In the genomic region with DNA sequence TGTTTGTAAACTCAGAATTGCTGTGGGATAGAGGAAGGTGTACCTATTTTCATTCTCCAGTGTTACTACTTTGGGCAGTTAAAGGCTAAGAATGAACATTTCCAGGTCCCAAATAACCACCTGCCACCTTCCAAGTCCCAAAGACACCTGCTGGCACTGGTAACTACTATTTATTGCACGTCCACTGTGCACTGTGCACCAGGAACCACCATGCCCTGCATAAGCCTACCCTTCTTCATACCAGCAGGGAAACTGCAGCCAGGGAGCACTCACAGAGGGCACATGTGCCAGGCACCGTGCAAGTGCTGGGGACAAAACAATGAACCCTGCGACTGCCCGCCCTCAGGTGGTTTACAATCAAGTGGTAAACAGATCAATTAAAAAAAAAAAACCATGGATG, we compare ENCODE assay signal across 10 cellular contexts. TPM values are rescaled to one million over a fixed set of nuclear protein-coding genes. Genes with fewer than 3 reads are reported as not detected.
A peak's percentile ranks its signal among the peaks of the same experiment; 100 is the strongest.
DNase-seq lines count a peak whose midpoint lies in the region; ATAC-seq and TF ChIP-seq lines count a peak whose summit lies in the region.
"Had no signal": no experiment of that assay in that cellular context is flagged by ENCODE, and none has a peak within 500 bp of the region (broad histone marks: within the 10 kb centered on the region; RNA-seq: fewer than 3 reads in every experiment).

No MANE protein-coding gene starts in this region.

- H3K9me3 ChIP-seq in right atrium auricular region (no peaks in the 10 kb centered on the region), right lobe of liver (no peaks in the 10 kb centered on the region)
- H3K9me3 ChIP-seq: ovary had no signal

- H3K27ac Mint-ChIP-seq in activated T-helper 1 cell treated with anti-CD3 and anti-CD28 coated beads, Interleukin-12 subunit alpha, Interleukin-12 subunit beta, Interleukin-2, Interleukin-4 antibody, amounts not matched to agents 30 ng/mL and 10 ng/mL and 1 ng/mL, durations not matched to agents 14 hours and 24 hours and 36 hours = peak overlapping the region; percentile 11

- no peak overlapping the region for H3K4me3 Mint-ChIP-seq in activated T-helper 1 cell treated with anti-CD3 and anti-CD28 coated beads, Interleukin-12 subunit alpha, Interleukin-12 subunit beta, Interleukin-2, Interleukin-4 antibody, amounts not matched to agents 30 ng/mL and 10 ng/mL and 1 ng/mL, durations not matched to agents 14 hours and 24 hours and 36 hours

- 52% methylated on average over 3 of the region's 4 CpGs for WGBS in right lobe of liver (ENCODE audit: insufficient coverage, low coverage, low lambda C conversion rate, missing lambda C conversion rate)

- H3K36me3 Mint-ChIP-seq in activated T-helper 1 cell treated with anti-CD3 and anti-CD28 coated beads, Interleukin-12 subunit alpha, Interleukin-12 subunit beta, Interleukin-2, Interleukin-4 antibody, amounts not matched to agents 30 ng/mL and 10 ng/mL and 1 ng/mL, durations not matched to agents 14 hours and 24 hours and 36 hours (ENCODE audit: low read depth) = peaks cover 16% of the 10 kb centered on the region

- no peaks in the 10 kb centered on the region for H3K27me3 ChIP-seq in right atrium auricular region
- H3K27me3 ChIP-seq in right lobe of liver = no peaks in the 10 kb centered on the region
- H3K27me3 ChIP-seq: ovary had no signal

- H3K36me3 ChIP-seq in right atrium auricular region = no peaks in the 10 kb centered on the region
- H3K36me3 ChIP-seq in right lobe of liver = no peaks in the 10 kb centered on the region
- H3K36me3 ChIP-seq: ovary had no signal

- TF ChIP-seq CTCF in right atrium auricular region (IDR thresholded peaks at IDR 0.05) (no peak), right lobe of liver (IDR thresholded peaks at IDR 0.05) (no peak)

- intact Hi-C loops in Right ventricle myocardium inferior (cut with DNase I) (loop anchor here (5.0 kb wide), 1 partner anchor 33 kb away; no protein-coding TSS in a partner anchor), right lobe of liver (cut with DNase I) (no loop called here)
- intact Hi-C loops in activated T-helper 1 cell treated with anti-CD3 and anti-CD28 coated beads, Interleukin-12 subunit alpha, Interleukin-12 subunit beta, Interleukin-2, Interleukin-4 antibody, amounts not matched to agents 30 ng/mL and 10 ng/mL and 1 ng/mL, durations not matched to agents 14 hours and 24 hours and 36 hours (cut with micrococcal nuclease) = loop anchor here (5.0 kb wide), 1 partner anchor 32 kb away; no protein-coding TSS in a partner anchor

- DNase-seq in right atrium auricular region (ENCODE audit: low spot score) = no peak
- DNase-seq in Right ventricle myocardium inferior (ENCODE audit: missing footprints) = no peak
- no peak for DNase-seq in activated T-helper 1 cell treated with anti-CD3 and anti-CD28 coated beads, Interleukin-12 subunit alpha, Interleukin-12 subunit beta, Interleukin-2, Interleukin-4 antibody, amounts not matched to agents 30 ng/mL and 10 ng/mL and 1 ng/mL, durations not matched to agents 14 hours and 24 hours and 36 hours (ENCODE audit: low spot score)
- no peak for DNase-seq in right lobe of liver
- DNase-seq in Ammon's horn (ENCODE audit: low spot score) = no peak
- DNase-seq in NCI-H2171 (lab: John Stamatoyannopoulos, UW) = no peak
- DNase-seq: GM23248, ovary had no signal

- TF ChIP-seq POLR2A in right lobe of liver (IDR thresholded peaks at IDR 0.05) = no peak

- H3K27ac ChIP-seq in right atrium auricular region (peak overlapping the region; percentile 68 to 80), right lobe of liver (peak overlapping the region in 2 of 3 donors; percentile 42 to 88)
- H3K27ac ChIP-seq: GM23248, ovary had no signal

- H3K4me3 ChIP-seq in right atrium auricular region = peak overlapping the region in 1 of 2 donors; percentile 8
- no peak overlapping the region for H3K4me3 ChIP-seq in right lobe of liver
- H3K4me3 ChIP-seq: GM23248, ovary had no signal

- no peaks in the 10 kb centered on the region for H3K27me3 Mint-ChIP-seq in activated T-helper 1 cell treated with anti-CD3 and anti-CD28 coated beads, Interleukin-12 subunit alpha, Interleukin-12 subunit beta, Interleukin-2, Interleukin-4 antibody, amounts not matched to agents 30 ng/mL and 10 ng/mL and 1 ng/mL, durations not matched to agents 14 hours and 24 hours and 36 hours (ENCODE audit: insufficient read depth)

- H3K4me1 ChIP-seq in right atrium auricular region (peaks cover 0 to 70% of the 10 kb centered on the region in 2 donors), right lobe of liver (peaks cover 0 to 57% (median 30%) of the 10 kb centered on the region in 4 donors)

- ATAC-seq in Right ventricle myocardium inferior = no peak
- peak in 1 of 4 donors; percentile 2 for ATAC-seq in right lobe of liver
- no peak for ATAC-seq in SK-N-SH treated with all-trans-retinoic acid at 6 μM for 48 hours
- no peak for ATAC-seq in HG02973 (IDR thresholded peaks at IDR 0.05; ENCODE audit: unreplicated experiment)

- H3K9me3 Mint-ChIP-seq in activated T-helper 1 cell treated with anti-CD3 and anti-CD28 coated beads, Interleukin-12 subunit alpha, Interleukin-12 subunit beta, Interleukin-2, Interleukin-4 antibody, amounts not matched to agents 30 ng/mL and 10 ng/mL and 1 ng/mL, durations not matched to agents 14 hours and 24 hours and 36 hours = no peaks in the 10 kb centered on the region

- H3K4me1 Mint-ChIP-seq in activated T-helper 1 cell treated with anti-CD3 and anti-CD28 coated beads, Interleukin-12 subunit alpha, Interleukin-12 subunit beta, Interleukin-2, Interleukin-4 antibody, amounts not matched to agents 30 ng/mL and 10 ng/mL and 1 ng/mL, durations not matched to agents 14 hours and 24 hours and 36 hours (ENCODE audit: low read depth) = peaks cover 89% of the 10 kb centered on the region

TF ChIP-seq in SK-N-SH treated with all-trans-retinoic acid at 6 μM for 48 hours, 23 proteins besides CTCF, POLR2A, EP300 and RAD21 (continues in another document):
- TF ChIP-seq TCF4 (CRISPR knock-in tag; IDR thresholded peaks at IDR 0.05; ENCODE audit: borderline replicate concordance) (no peak), OSR1 (CRISPR knock-in tag; IDR thresholded peaks at IDR 0.05) (no peak), ARNTL (CRISPR knock-in tag; IDR thresholded peaks at IDR 0.05; ENCODE audit: borderline replicate concordance, low read depth) (no peak), RARB (CRISPR knock-in tag; IDR thresholded peaks at IDR 0.05) (no peak), GLIS3 (CRISPR knock-in tag; IDR thresholded peaks at IDR 0.05) (no peak)
- TF ChIP-seq, protein P1, sequence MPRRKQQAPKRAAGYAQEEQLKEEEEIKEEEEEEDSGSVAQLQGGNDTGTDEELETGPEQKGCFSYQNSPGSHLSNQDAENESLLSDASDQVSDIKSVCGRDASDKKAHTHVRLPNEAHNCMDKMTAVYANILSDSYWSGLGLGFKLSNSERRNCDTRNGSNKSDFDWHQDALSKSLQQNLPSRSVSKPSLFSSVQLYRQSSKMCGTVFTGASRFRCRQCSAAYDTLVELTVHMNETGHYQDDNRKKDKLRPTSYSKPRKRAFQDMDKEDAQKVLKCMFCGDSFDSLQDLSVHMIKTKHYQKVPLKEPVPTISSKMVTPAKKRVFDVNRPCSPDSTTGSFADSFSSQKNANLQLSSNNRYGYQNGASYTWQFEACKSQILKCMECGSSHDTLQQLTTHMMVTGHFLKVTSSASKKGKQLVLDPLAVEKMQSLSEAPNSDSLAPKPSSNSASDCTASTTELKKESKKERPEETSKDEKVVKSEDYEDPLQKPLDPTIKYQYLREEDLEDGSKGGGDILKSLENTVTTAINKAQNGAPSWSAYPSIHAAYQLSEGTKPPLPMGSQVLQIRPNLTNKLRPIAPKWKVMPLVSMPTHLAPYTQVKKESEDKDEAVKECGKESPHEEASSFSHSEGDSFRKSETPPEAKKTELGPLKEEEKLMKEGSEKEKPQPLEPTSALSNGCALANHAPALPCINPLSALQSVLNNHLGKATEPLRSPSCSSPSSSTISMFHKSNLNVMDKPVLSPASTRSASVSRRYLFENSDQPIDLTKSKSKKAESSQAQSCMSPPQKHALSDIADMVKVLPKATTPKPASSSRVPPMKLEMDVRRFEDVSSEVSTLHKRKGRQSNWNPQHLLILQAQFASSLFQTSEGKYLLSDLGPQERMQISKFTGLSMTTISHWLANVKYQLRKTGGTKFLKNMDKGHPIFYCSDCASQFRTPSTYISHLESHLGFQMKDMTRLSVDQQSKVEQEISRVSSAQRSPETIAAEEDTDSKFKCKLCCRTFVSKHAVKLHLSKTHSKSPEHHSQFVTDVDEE (CRISPR knock-in tag; IDR thresholded peaks at IDR 0.05) = no peak
- TF ChIP-seq, protein P2, sequence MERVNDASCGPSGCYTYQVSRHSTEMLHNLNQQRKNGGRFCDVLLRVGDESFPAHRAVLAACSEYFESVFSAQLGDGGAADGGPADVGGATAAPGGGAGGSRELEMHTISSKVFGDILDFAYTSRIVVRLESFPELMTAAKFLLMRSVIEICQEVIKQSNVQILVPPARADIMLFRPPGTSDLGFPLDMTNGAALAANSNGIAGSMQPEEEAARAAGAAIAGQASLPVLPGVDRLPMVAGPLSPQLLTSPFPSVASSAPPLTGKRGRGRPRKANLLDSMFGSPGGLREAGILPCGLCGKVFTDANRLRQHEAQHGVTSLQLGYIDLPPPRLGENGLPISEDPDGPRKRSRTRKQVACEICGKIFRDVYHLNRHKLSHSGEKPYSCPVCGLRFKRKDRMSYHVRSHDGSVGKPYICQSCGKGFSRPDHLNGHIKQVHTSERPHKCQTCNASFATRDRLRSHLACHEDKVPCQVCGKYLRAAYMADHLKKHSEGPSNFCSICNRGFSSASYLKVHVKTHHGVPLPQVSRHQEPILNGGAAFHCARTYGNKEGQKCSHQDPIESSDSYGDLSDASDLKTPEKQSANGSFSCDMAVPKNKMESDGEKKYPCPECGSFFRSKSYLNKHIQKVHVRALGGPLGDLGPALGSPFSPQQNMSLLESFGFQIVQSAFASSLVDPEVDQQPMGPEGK (CRISPR knock-in tag; IDR thresholded peaks at IDR 0.05; ENCODE audit: borderline replicate concordance) = no peak
- TF ChIP-seq, protein P3, sequence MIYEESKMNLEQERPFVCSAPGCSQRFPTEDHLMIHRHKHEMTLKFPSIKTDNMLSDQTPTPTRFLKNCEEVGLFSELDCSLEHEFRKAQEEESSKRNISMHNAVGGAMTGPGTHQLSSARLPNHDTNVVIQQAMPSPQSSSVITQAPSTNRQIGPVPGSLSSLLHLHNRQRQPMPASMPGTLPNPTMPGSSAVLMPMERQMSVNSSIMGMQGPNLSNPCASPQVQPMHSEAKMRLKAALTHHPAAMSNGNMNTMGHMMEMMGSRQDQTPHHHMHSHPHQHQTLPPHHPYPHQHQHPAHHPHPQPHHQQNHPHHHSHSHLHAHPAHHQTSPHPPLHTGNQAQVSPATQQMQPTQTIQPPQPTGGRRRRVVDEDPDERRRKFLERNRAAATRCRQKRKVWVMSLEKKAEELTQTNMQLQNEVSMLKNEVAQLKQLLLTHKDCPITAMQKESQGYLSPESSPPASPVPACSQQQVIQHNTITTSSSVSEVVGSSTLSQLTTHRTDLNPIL (CRISPR knock-in tag; IDR thresholded peaks at IDR 0.05; ENCODE audit: low read depth) = no peak

RNA-seq across cellular contexts. Expression of a gene that starts 34.9 kb away (rescaled TPM):
- total RNA-seq in right atrium auricular region (10 to 100 TPM; 59.5 to 65.1 TPM), Right ventricle myocardium inferior (125 TPM), right lobe of liver (10 to 100 TPM; 22.9 to 53.6 (median 30.2) TPM)
- 168 and 172 TPM in 2 replicates for total RNA-seq in activated T-helper 1 cell treated with anti-CD3 and anti-CD28 coated beads, Interleukin-12 subunit alpha, Interleukin-12 subunit beta, Interleukin-2, Interleukin-4 antibody, amounts not matched to agents 30 ng/mL and 10 ng/mL and 1 ng/mL, durations not matched to agents 14 hours and 24 hours and 36 hours

Comparison
In these comparisons a context has a peak if more than half of its experiments do, and no peak if none do; other contexts are left out.
1. intact Hi-C loops: an anchor here in Right ventricle myocardium inferior (5.0 kb wide) and activated T-helper 1 cell treated with anti-CD3 and anti-CD28 coated beads, Interleukin-12 subunit alpha, Interleukin-12 subunit beta, Interleukin-2, Interleukin-4 antibody, amounts not matched to agents 30 ng/mL and 10 ng/mL and 1 ng/mL, durations not matched to agents 14 hours and 24 hours and 36 hours (5.0 kb wide); none called in right lobe of liver.